ENCODE assay signal across 20 cellular contexts in genomic region chr11:132541794-132542193, GRCh38.
DNase-seq lines count a peak whose midpoint lies in the region; ATAC-seq, FAIRE-seq and TF ChIP-seq lines count a peak whose summit lies in the region.
"Had no signal": no experiment of that assay in that cellular context is flagged by ENCODE, and none has a peak within 500 bp of the region (broad histone marks: within the 10 kb centered on the region; RNA-seq: fewer than 3 reads in every experiment).

No MANE protein-coding gene starts in this region.

- H3K27me3 Mint-ChIP-seq in activated T-helper 17 cell treated with anti-CD3 and anti-CD28 coated beads, Interleukin-2, amount 50 U/mL, for 72 hours, result no peaks in the 10 kb centered on the region
- H3K27me3 Mint-ChIP-seq: B cell, IgD-negative memory B cell had no signal

- TF ChIP-seq CTCF in brain microvascular endothelial cell (IDR thresholded peaks at IDR 0.05; ENCODE audit: low read depth, low read length, missing control alignments), result no peak

- peaks cover 0 to 4% (median 0%) of the 10 kb centered on the region in 11 experiments; a peak in 1 of 22 replicates for H3K9me3 ChIP-seq in BLaER1 treated with 17β-estradiol and CSF1 and Interleukin-3, amounts not matched to agents 10 nM and 100 nM (replicated peaks in 1 of 11)

- peak overlapping the region in 5 of 11 experiments; percentile 66 to 87 (median 79); a peak in 6 of 22 replicates for H3K27ac ChIP-seq in BLaER1 treated with 17β-estradiol and CSF1 and Interleukin-3, amounts not matched to agents 10 nM and 100 nM
- no peak overlapping the region for H3K27ac ChIP-seq in brain microvascular endothelial cell
- H3K27ac ChIP-seq: C4-2B had no signal

- no peaks in the 10 kb centered on the region for H4K20me1 ChIP-seq in BLaER1 treated with 17β-estradiol and CSF1 and Interleukin-3, amounts not matched to agents 10 nM and 100 nM

- no peaks in the 10 kb centered on the region for H3K27me3 ChIP-seq in BLaER1 treated with 17β-estradiol and CSF1 and Interleukin-3, amounts not matched to agents 10 nM and 100 nM
- H3K27me3 ChIP-seq in brain microvascular endothelial cell (replicated peaks), result no peaks in the 10 kb centered on the region

- ATAC-seq in HG02798 (IDR thresholded peaks at IDR 0.05; ENCODE audit: poor library complexity, unreplicated experiment) (peak; percentile 45), HG03108 (IDR thresholded peaks at IDR 0.05; ENCODE audit: unreplicated experiment) (no peak)
- ATAC-seq in activated T-helper 17 cell treated with anti-CD3 and anti-CD28 coated beads, Interleukin-2, amount 50 U/mL, for 72 hours (replicated peaks), result peak; percentile 63
- ATAC-seq: HepG2 had no signal

- in situ Hi-C loops in brain microvascular endothelial cell (cut with HindIII; ENCODE audit: low pct_ligation_motif_present, low sequenced_read_pairs), result no loop called here

- H3K4me2 ChIP-seq in BLaER1 treated with 17β-estradiol and CSF1 and Interleukin-3, amounts not matched to agents 10 nM and 100 nM, result peak overlapping the region; percentile 54 to 95 (median 75); a peak in 21 of 22 replicates

- no peaks in the 10 kb centered on the region for H3K9me3 Mint-ChIP-seq in activated T-helper 17 cell treated with anti-CD3 and anti-CD28 coated beads, Interleukin-2, amount 50 U/mL, for 72 hours
- H3K9me3 Mint-ChIP-seq: H9 had no signal

- no peak overlapping the region for H3K27ac Mint-ChIP-seq in activated T-helper 17 cell treated with anti-CD3 and anti-CD28 coated beads, Interleukin-2, amount 50 U/mL, for 72 hours
- H3K27ac Mint-ChIP-seq: B cell; CD4-positive, alpha-beta memory T cell; H9; IgD-negative memory B cell had no signal

- TF ChIP-seq POLR2A in GM12892 (IDR thresholded peaks at IDR 0.05; ENCODE audit: low read depth, low read length), result no peak

- H3K4me3 ChIP-seq in BLaER1 treated with 17β-estradiol and CSF1 and Interleukin-3, amounts not matched to agents 10 nM and 100 nM, result peak overlapping the region in 1 of 10 experiments; percentile 34; a peak in 1 of 20 replicates
- no peak overlapping the region for H3K4me3 ChIP-seq in brain microvascular endothelial cell (ENCODE audit: low read depth, low read length)

- no peaks in the 10 kb centered on the region for H3K36me3 Mint-ChIP-seq in activated T-helper 17 cell treated with anti-CD3 and anti-CD28 coated beads, Interleukin-2, amount 50 U/mL, for 72 hours (ENCODE audit: low read depth)
- H3K36me3 Mint-ChIP-seq: CD4-positive, alpha-beta memory T cell; IgD-negative memory B cell had no signal

- H3K4me1 ChIP-seq in BLaER1 treated with 17β-estradiol and CSF1 and Interleukin-3, amounts not matched to agents 10 nM and 100 nM, result peaks cover 18 to 41% (median 22%) of the 10 kb centered on the region in 10 experiments

- H3K9ac ChIP-seq in BLaER1 treated with 17β-estradiol and CSF1 and Interleukin-3, amounts not matched to agents 10 nM and 100 nM, result no peak overlapping the region

- DNase-seq in GM12892 (ENCODE audit: insufficient read length), result no peak
- no peak for DNase-seq in brain microvascular endothelial cell
- DNase-seq in RPMI8226, result no peak
- no peak for DNase-seq in T-helper 1 cell
- DNase-seq: CD4-positive, alpha-beta memory T cell; DMS153; DMS79; GDM1; H9; Kasumi-1; KG1 had no signal

- H3K4me3 Mint-ChIP-seq in activated T-helper 17 cell treated with anti-CD3 and anti-CD28 coated beads, Interleukin-2, amount 50 U/mL, for 72 hours, result no peak overlapping the region
- H3K4me3 Mint-ChIP-seq: B cell; CD4-positive, alpha-beta memory T cell; H9; IgD-negative memory B cell had no signal

- peak; percentile 24 for FAIRE-seq in GM12892 (lab: Jason Lieb, UNC)
- FAIRE-seq: H1, HepG2 had no signal

- no peaks in the 10 kb centered on the region for H3K4me1 Mint-ChIP-seq in activated T-helper 17 cell treated with anti-CD3 and anti-CD28 coated beads, Interleukin-2, amount 50 U/mL, for 72 hours
- H3K4me1 Mint-ChIP-seq: B cell, IgD-negative memory B cell had no signal

- H3K36me3 ChIP-seq in BLaER1 treated with 17β-estradiol and CSF1 and Interleukin-3, amounts not matched to agents 10 nM and 100 nM, result no peaks in the 10 kb centered on the region
- no peaks in the 10 kb centered on the region for H3K36me3 ChIP-seq in brain microvascular endothelial cell (replicated peaks)
